ENCODE assay signal across 10 cellular contexts in the genomic region with DNA sequence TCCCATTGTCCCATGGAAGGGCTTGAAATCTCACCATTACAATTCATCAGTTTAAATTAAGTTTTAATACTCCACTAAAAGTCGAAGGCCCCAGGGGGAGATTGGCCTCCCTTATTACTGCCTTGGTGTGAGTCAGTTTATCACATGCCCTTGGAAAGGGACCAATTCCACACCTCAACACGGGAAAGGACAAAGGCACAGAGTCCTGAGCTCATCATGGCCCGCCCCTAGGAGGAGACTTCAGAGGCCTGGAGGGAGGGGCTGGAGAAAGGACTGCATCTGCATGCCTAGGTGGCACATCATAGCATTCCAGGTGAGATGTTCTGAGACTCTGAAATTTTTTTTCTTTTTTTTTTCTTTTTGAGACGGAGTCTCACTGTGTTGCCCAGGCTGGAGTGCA. TPM values are rescaled to one million over a fixed set of nuclear protein-coding genes. Genes with fewer than 3 reads are reported as not detected.
DNase-seq lines count a peak whose midpoint lies in the region; ATAC-seq and TF ChIP-seq lines count a peak whose summit lies in the region.
"Had no signal": no experiment of that assay in that cellular context is flagged by ENCODE, and none has a peak within 500 bp of the region (broad histone marks: within the 10 kb centered on the region; RNA-seq: fewer than 3 reads in every experiment).

No MANE protein-coding gene starts in this region.

- CTCF ChIA-PET in GM10248 (lab: Yijun Ruan, JAX) = interaction anchor here (1.3 to 3.9 kb wide), 5 partner anchors 11 to 553 kb away, joined by 4 to 27 read pairs (median 5); a partner anchor contains a TSS

- DNase-seq in SIG-M5 treated with dmso at 0.1 percent for 504 hours (lab: John Stamatoyannopoulos, UW; ENCODE audit: unreplicated experiment) (peak; percentile 5), SIG-M5 (lab: John Stamatoyannopoulos, UW) (no peak), NCI-H69 (lab: John Stamatoyannopoulos, UW) (peak; percentile 57), fibroblast of mammary gland (ENCODE audit: low read depth) (peak; percentile 30), stomach (peak; percentile 65), SK-N-DZ (ENCODE audit: low spot score) (no peak), sciatic nerve (ENCODE audit: low spot score) (no peak), GM10248 (ENCODE audit: extremely low spot score) (no peak)
- DNase-seq: activated CD4-positive, alpha-beta T cell treated with anti-CD3 and anti-CD28 coated beads, Interleukin-2, amount 50 U/mL, for 1 hour; stimulated activated CD4-positive, alpha-beta T cell treated with anti-CD3 and anti-CD28 coated beads, Interleukin-12 subunit alpha, Interleukin-12 subunit beta, amount 100 ng/mL, for 4 hours had no signal

- POLR2A ChIA-PET in GM10248 (lab: Yijun Ruan, JAX) = no interaction called here

- peaks cover 10 to 38% (median 35%) of the 10 kb centered on the region in 4 donors for H3K4me1 ChIP-seq in stomach

- H3K4me3 ChIP-seq in fibroblast of mammary gland (ENCODE audit: control insufficient read depth, low read depth, low read length) = no peak overlapping the region
- no peak overlapping the region for H3K4me3 ChIP-seq in stomach

- TF ChIP-seq EP300 in stomach (IDR thresholded peaks at IDR 0.05) = no peak

- TF ChIP-seq POLR2A in stomach (IDR thresholded peaks at IDR 0.05) = no peak

- 57 to 66% (median 60%) methylated on average over 4 of the region's 4 CpGs for WGBS in stomach, 5 donors

- H3K9me3 ChIP-seq in stomach = no peaks in the 10 kb centered on the region

- no peaks in the 10 kb centered on the region for H3K27me3 ChIP-seq in stomach

- peak overlapping the region in 1 of 5 donors; percentile 82 for H3K27ac ChIP-seq in stomach

- H3K36me3 ChIP-seq in stomach = no peaks in the 10 kb centered on the region

- intact Hi-C loops in stomach (cut with DNase I; ENCODE audit: low total_unique reads) = no loop called here
- intact Hi-C loops in sciatic nerve (cut with DNase I) = no loop called here

- no peak for ATAC-seq in sciatic nerve

- TF ChIP-seq CTCF in fibroblast of mammary gland (conservative IDR thresholded peaks at IDR 0.05; ENCODE audit: control insufficient read depth, insufficient read depth, low read depth, low read length) (no peak), stomach (IDR thresholded peaks at IDR 0.05) (no peak), GM10248 (IDR thresholded peaks at IDR 0.05; ENCODE audit: control extremely low read depth, extremely low read depth, low read depth, missing control alignments) (no peak)

RNA-seq across cellular contexts. Expression of a gene that starts 2.8 kb away (rescaled TPM):
- total RNA-seq in stomach (100 to 1,000 TPM in 3 of 5 donors, 10 to 100 TPM in 1, 1 to 10 TPM in 1; 4.1 to 173 (median 113) TPM), sciatic nerve (17.1 TPM)
- polyA plus RNA-seq in stomach = 10 to 100 TPM; 16.6 to 48.1 (median 21.5) TPM
- 4.0 TPM in 2 replicates for polyA plus RNA-seq in SK-N-DZ (2014; cell fraction: cytosol; rRNA removed)
- 2.9 and 3.0 TPM in 2 replicates for polyA plus RNA-seq in SK-N-DZ (2014; cell fraction: nucleus; rRNA removed)

RNA-seq across cellular contexts. Expression of a gene that starts 48.4 kb away (rescaled TPM):
- 10 to 100 TPM in 4 of 5 donors, not detected in 1; 19.4 to 85.3 (median 36.8) TPM for total RNA-seq in stomach
- polyA plus RNA-seq in stomach = 10 to 100 TPM; 43.8 to 85.1 (median 60.3) TPM
- 47.1 and 57.1 TPM in 2 replicates for polyA plus RNA-seq in SK-N-DZ (2014; cell fraction: cytosol; rRNA removed)
- 35.9 and 39.6 TPM in 2 replicates for polyA plus RNA-seq in SK-N-DZ (2014; cell fraction: nucleus; rRNA removed)
- 22.7 TPM for total RNA-seq in sciatic nerve

Comparison
In these comparisons a context has a peak if more than half of its experiments do, and no peak if none do; other contexts are left out.
1. DNase-seq: peak in SIG-M5 treated with dmso at 0.1 percent for 504 hours (single experiment), NCI-H69 (single experiment), fibroblast of mammary gland (single experiment) and stomach (single experiment); none in SIG-M5 (single experiment), SK-N-DZ (single experiment), sciatic nerve (single experiment) and GM10248 (single experiment).